Comparison of ENCODE assay signal across 13 cellular contexts in genomic region chr10:122441961-122442360, GRCh38. TPM values are rescaled to one million over a fixed set of nuclear protein-coding genes. Genes with fewer than 3 reads are reported as not detected.
DNase-seq lines count a peak whose midpoint lies in the region; ATAC-seq, FAIRE-seq and TF ChIP-seq lines count a peak whose summit lies in the region.
"Had no signal": no experiment of that assay in that cellular context is flagged by ENCODE, and none has a peak within 500 bp of the region (broad histone marks: within the 10 kb centered on the region; RNA-seq: fewer than 3 reads in every experiment).

No MANE protein-coding gene starts in this region.

- TF ChIP-seq CTCF in A549 (IDR thresholded peaks at IDR 0.05) = no peak

- TF ChIP-seq POLR2A in A549 (IDR thresholded peaks at IDR 0.05; ENCODE audit: low read length) = no peak

- FAIRE-seq in A549 (lab: Jason Lieb, UNC) = no peak

- peak overlapping the region; percentile 30 to 52; a peak in 3 of 6 replicates for H3K27ac ChIP-seq in A549
- H3K27ac ChIP-seq: tibial artery had no signal

- no peak overlapping the region for H3K4me3 ChIP-seq in A549
- H3K4me3 ChIP-seq: tibial artery had no signal

- DNase-seq in A549 (ENCODE audit: low read depth in 1 of 2, low spot score in 1 of 2) (peak; percentile 58 to 78), HK-2 (ENCODE audit: unreplicated experiment) (peak; percentile 60), astrocyte of the hippocampus (ENCODE audit: low read depth, low spot score) (peak; percentile 76), kidney glomerular epithelial cell (lab: John Stamatoyannopoulos, UW) (peak; percentile 41), SHP77 (lab: John Stamatoyannopoulos, UW) (no peak), SKM-1 treated with dmso at 0.1 percent for 144 hours (lab: John Stamatoyannopoulos, UW; ENCODE audit: unreplicated experiment) (no peak), NCI-H526 (lab: John Stamatoyannopoulos, UW) (no peak)
- no peak for DNase-seq in stimulated activated CD4-positive, alpha-beta T cell treated with anti-CD3 and anti-CD28 coated beads, Interleukin-15, amount 100 ng/mL, for 24 hours
- DNase-seq: activated naive CD4-positive, alpha-beta T cell treated with anti-CD3 and anti-CD28 coated beads, Interleukin-2, amount 10 ng/mL, durations not matched to agents 7 days and 5 days; DMS79; NCI-H146; T-helper 2 cell; tibial artery had no signal

- CTCF ChIA-PET in A549 (lab: Yijun Ruan, JAX) = interaction anchor here (0.6 to 5.7 kb wide), 8 partner anchors 11 to 144 kb away, joined by 3 to 48 read pairs (median 3); partner anchors contain the start of gene HTRA1

- no peak for TF ChIP-seq EP300 in A549 (IDR thresholded peaks at IDR 0.05)

- WGBS in A549 (ENCODE audit: missing lambda C conversion rate) = 15% methylated on average over 7 of the region's 7 CpGs

- no peaks in the 10 kb centered on the region for H3K9me3 ChIP-seq in A549

- ATAC-seq in A549 = peak; percentile 92 to 93

- POLR2A ChIA-PET in A549 (lab: Yijun Ruan, JAX) = interaction anchor here (0.8 to 1.0 kb wide), 2 partner anchors 27 to 379 kb away, joined by 3 read pairs; no protein-coding TSS in a partner anchor

- peak overlapping the region; percentile 52 for H3K4me2 ChIP-seq in A549

- no peak for TF ChIP-seq RAD21 in A549 (conservative IDR thresholded peaks at IDR 0.05 in 1 of 2, IDR thresholded peaks at IDR 0.05 in 1 of 2)

- H3K4me1 ChIP-seq in A549 = peaks cover 16% of the 10 kb centered on the region; the same call in 2 of the 3 replicates

TF ChIP-seq in A549, 52 proteins besides CTCF, POLR2A, EP300 and RAD21:
- TF ChIP-seq ZFP36 (IDR thresholded peaks at IDR 0.05; ENCODE audit: borderline replicate concordance, partially characterized antibody) (no peak), HES2 (IDR thresholded peaks at IDR 0.05) (no peak), FOSL2 (IDR thresholded peaks at IDR 0.05) (no peak), FOSL2 (CRISPR knock-in tag; IDR thresholded peaks at IDR 0.05) (peak; percentile 60), KDM1A (IDR thresholded peaks at IDR 0.05; ENCODE audit: low read depth) (no peak), HDAC2 (IDR thresholded peaks at IDR 0.05) (no peak), HEYL (CRISPR knock-in tag; IDR thresholded peaks at IDR 0.05) (no peak), JUNB (IDR thresholded peaks at IDR 0.05) (peak; percentile 30; the same call in 1 of the 2 replicates), EHF (CRISPR knock-in tag; IDR thresholded peaks at IDR 0.05) (no peak), RARB (CRISPR knock-in tag; IDR thresholded peaks at IDR 0.05) (no peak), SMC3 (IDR thresholded peaks at IDR 0.05) (0 out of 3 replicates have a peak, but pooled peaks have one; percentile 6), PBX3 (IDR thresholded peaks at IDR 0.05) (no peak), MAZ (IDR thresholded peaks at IDR 0.05; ENCODE audit: borderline replicate concordance, low read depth, low read length) (no peak), EHMT2 (IDR thresholded peaks at IDR 0.05; ENCODE audit: low read depth) (no peak)

RNA-seq across cellular contexts. Expression of gene ARMS2, which starts 12.5 kb away (rescaled TPM):
- polyA plus RNA-seq in A549 (2011; rRNA removed) (not detected in 2 replicates), A549 (2017; fragmentation: RNase III; extraction: RNeasy Plus Mini Kit Qiagen cat#74134 plus additional on column Dnase treatment) (not detected in 3 replicates)
- polyA plus RNA-seq in A549 (2012; cell fraction: cytosol; rRNA removed) = 0.05 TPM in 1 of 2 replicates, not detected in the other
- not detected in 2 replicates for polyA plus RNA-seq in A549 (2012; cell fraction: nucleus; rRNA removed)
- not detected in 2 replicates for polyA minus RNA-seq in A549 (2011; rRNA and poly(A)+ RNA removed)

RNA-seq across cellular contexts. Expression of gene HTRA1, which starts 19.4 kb away (rescaled TPM):
- 65.6 and 92.3 TPM in 2 replicates for polyA plus RNA-seq in A549 (2011; rRNA removed)
- 20.2 and 25.5 TPM in 2 replicates for polyA plus RNA-seq in A549 (2012; cell fraction: cytosol; rRNA removed)
- polyA plus RNA-seq in A549 (2012; cell fraction: nucleus; rRNA removed) = 17.3 and 28.3 TPM in 2 replicates
- polyA plus RNA-seq in A549 (2017; fragmentation: RNase III; extraction: RNeasy Plus Mini Kit Qiagen cat#74134 plus additional on column Dnase treatment) = 31.9 to 51.5 TPM (median 50.7 TPM) in 3 replicates
- 19.0 and 20.6 TPM in 2 replicates for polyA minus RNA-seq in A549 (2011; rRNA and poly(A)+ RNA removed)

Comparison
In these comparisons a context has a peak if more than half of its experiments do, and no peak if none do; other contexts are left out.
1. DNase-seq: peak in A549 (2 of 2), HK-2 (single experiment), astrocyte of the hippocampus (single experiment) and kidney glomerular epithelial cell (single experiment); none in SHP77 (0 of 2), stimulated activated CD4-positive, alpha-beta T cell treated with anti-CD3 and anti-CD28 coated beads, Interleukin-15, amount 100 ng/mL, for 24 hours (single experiment), SKM-1 treated with dmso at 0.1 percent for 144 hours (single experiment) and NCI-H526 (0 of 2).